16 cellular contexts compared by ENCODE assay signal in genomic region chr5:176793736-176794135, GRCh38. TPM values are rescaled to one million over a fixed set of nuclear protein-coding genes. Genes with fewer than 3 reads are reported as not detected.
A peak's percentile ranks its signal among the peaks of the same experiment; 100 is the strongest.
DNase-seq lines count a peak whose midpoint lies in the region; TF ChIP-seq lines count a peak whose summit lies in the region.
"Had no signal": no experiment of that assay in that cellular context is flagged by ENCODE, and none has a peak within 500 bp of the region (broad histone marks: within the 10 kb centered on the region; RNA-seq: fewer than 3 reads in every experiment).

No MANE protein-coding gene starts in this region.

- no peaks in the 10 kb centered on the region for H3K9me3 ChIP-seq in HEK293 (ENCODE audit: control insufficient read depth, insufficient read depth, low read depth, low read length)
- H3K9me3 ChIP-seq in neuronal stem cell (replicated peaks in 1 of 2; ENCODE audit: control insufficient read depth in 2 of 2, insufficient read depth in 1 of 2, low read depth in 1 of 2, low read length in 2 of 2) = no peaks in the 10 kb centered on the region
- H3K9me3 ChIP-seq: Peyer's patch had no signal

- H2BK12ac ChIP-seq in neuronal stem cell (ENCODE audit: low read length) = no peak overlapping the region

- H2BK120ac ChIP-seq in neuronal stem cell (ENCODE audit: low read depth, low read length) = no peak overlapping the region

- H3K4me1 ChIP-seq in HEK293 (ENCODE audit: control insufficient read depth, insufficient read depth, low read length) (peaks cover 6% of the 10 kb centered on the region), neuronal stem cell (ENCODE audit: control insufficient read depth in 2 of 2, insufficient read depth in 1 of 2, low read depth in 1 of 2, low read length in 2 of 2) (peaks cover 0 to 14% of the 10 kb centered on the region in 2 donors)
- H3K4me1 ChIP-seq: Peyer's patch had no signal

- H4K91ac ChIP-seq in neuronal stem cell (ENCODE audit: low read depth, low read length, poor library complexity) = no peak overlapping the region

- no peak overlapping the region for H3K18ac ChIP-seq in neuronal stem cell (ENCODE audit: low read length)

- no peak overlapping the region for H3K4me2 ChIP-seq in neuronal stem cell (ENCODE audit: insufficient read depth, low read length, poor library complexity, severe bottlenecking)

- H3K36me3 ChIP-seq in HEK293 (ENCODE audit: control insufficient read depth in 2 of 2, insufficient read depth in 1 of 2, low read length in 2 of 2) (no peaks in the 10 kb centered on the region), neuronal stem cell (replicated peaks in 1 of 2; ENCODE audit: control insufficient read depth in 2 of 2, insufficient read depth in 2 of 2, low read length in 2 of 2) (no peaks in the 10 kb centered on the region)
- H3K36me3 ChIP-seq: Peyer's patch had no signal

- CTCF ChIA-PET in HEK293 (lab: Yijun Ruan, JAX) = no interaction called here
- CTCF ChIA-PET in RWPE1 (lab: Yijun Ruan, JAX) = interaction anchor here (0.5 to 1.0 kb wide), 3 partner anchors 9 to 78 kb away, joined by 3 to 7 read pairs (median 3); no protein-coding TSS in a partner anchor

- H3K27ac ChIP-seq in HEK293 (ENCODE audit: extremely low read depth, low read depth, low read length) = no peak overlapping the region
- peak overlapping the region; percentile 60 for H3K27ac ChIP-seq in VCaP
- no peak overlapping the region for H3K27ac ChIP-seq in neuronal stem cell (replicated peaks; ENCODE audit: low read length)
- no peak overlapping the region for H3K27ac ChIP-seq in RWPE1
- H3K27ac ChIP-seq: HL-60, Peyer's patch had no signal

- H3K4ac ChIP-seq in neuronal stem cell (ENCODE audit: low read length) = no peak overlapping the region

- no peak overlapping the region for H4K8ac ChIP-seq in neuronal stem cell (ENCODE audit: low read depth, low read length)

- peaks cover 0 to 84% (median 0%) of the 10 kb centered on the region in 3 experiments for H3K27me3 ChIP-seq in neuronal stem cell (ENCODE audit: control insufficient read depth in 3 of 3, insufficient read depth in 3 of 3, low read depth in 1 of 3, low read length in 3 of 3)
- H3K27me3 ChIP-seq: Peyer's patch had no signal

- H2BK5ac ChIP-seq in neuronal stem cell (ENCODE audit: low read length) = no peak overlapping the region

- no peak overlapping the region for H2AFZ ChIP-seq in neuronal stem cell (ENCODE audit: low read length)

- DNase-seq in NCI-H446 treated with DMSO at 0.1 percent for 48 hours (lab: John Stamatoyannopoulos, UW) (peak; percentile 22), neuronal stem cell (ENCODE audit: low spot score) (no peak), ureter (ENCODE audit: low spot score) (no peak), RWPE1 (ENCODE audit: low spot score) (no peak)
- no peak for DNase-seq in NK-92 treated with Interleukin-12 subunit alpha and Interleukin-12 subunit beta, amount 100 ng/mL, for 24 hours (lab: John Stamatoyannopoulos, UW)
- DNase-seq: KBM-7, NCI-H1105, NCI-H2171, NCI-H524 treated with DMSO at 0.1 percent for 48 hours, Peyer's patch, SIG-M5 had no signal

- POLR2A ChIA-PET in HEK293 (lab: Yijun Ruan, JAX) = interaction anchor here (1.3 kb wide), 1 partner anchor 48 kb away, joined by 3 read pairs; no protein-coding TSS in a partner anchor
- POLR2A ChIA-PET in RWPE1 (lab: Yijun Ruan, JAX; ENCODE audit: low non-redundant PET) = no interaction called here

- no peak overlapping the region for H3K9ac ChIP-seq in neuronal stem cell (ENCODE audit: low read depth, low read length, poor library complexity)

- H3K79me1 ChIP-seq in neuronal stem cell (ENCODE audit: low read depth, low read length) = no peaks in the 10 kb centered on the region

- peak overlapping the region; percentile 23 for H2AK5ac ChIP-seq in neuronal stem cell (ENCODE audit: low read depth, low read length)

- H3K4me3 ChIP-seq in HEK293 (ENCODE audit: low read depth, low read length) (no peak overlapping the region), neuronal stem cell (ENCODE audit: low read length in 2 of 2) (peak overlapping the region in 1 of 2 donors; percentile 31)
- H3K4me3 ChIP-seq: Peyer's patch had no signal

- no CpG with 5 or more reads among the region's 8 CpGs for WGBS in neuronal stem cell (ENCODE audit: extremely low coverage in 2 of 2, insufficient read length in 2 of 2, insufficient replicate concordance in 1 of 2), 2 donors

- H2BK15ac ChIP-seq in neuronal stem cell (ENCODE audit: low read length) = no peak overlapping the region

- TF ChIP-seq CTCF in HEK293 (tag by site-specific recombination; IDR thresholded peaks at IDR 0.05) = no peak
- no peak for TF ChIP-seq CTCF in VCaP (conservative IDR thresholded peaks at IDR 0.05)
- no peak for TF ChIP-seq CTCF in RWPE1 (conservative IDR thresholded peaks at IDR 0.05; ENCODE audit: low read depth)

- no peak overlapping the region for H3K14ac ChIP-seq in neuronal stem cell (ENCODE audit: low read length)

- no peak overlapping the region for H3K23ac ChIP-seq in neuronal stem cell (ENCODE audit: low read depth, low read length, poor library complexity)

TF ChIP-seq in HEK293, 187 proteins besides CTCF, POLR2A, EP300 and RAD21:
- TF ChIP-seq ZNF335 (tag by site-specific recombination; conservative IDR thresholded peaks at IDR 0.05) (peak; percentile 69), ZFP41 (tag by site-specific recombination; IDR thresholded peaks at IDR 0.05; ENCODE audit: borderline replicate concordance) (no peak)

RNA-seq across cellular contexts. Expression of gene UNC5A, which starts 16.6 kb away (rescaled TPM):
- polyA plus RNA-seq in neuronal stem cell (2013, experiment 1 of 2) = 1.3 TPM
- polyA plus RNA-seq in neuronal stem cell (2013, experiment 2 of 2) = 1.4 TPM
- not detected for total RNA-seq in ureter
- total RNA-seq: T-helper 2 cell treated with Interferon-gamma antibody and Interleukin-4, amounts not matched to agents 100 ng/mL and 5 ng/mL, for 36 hours had no signal
- polyA plus RNA-seq: BJ had no signal
